In the genomic region with DNA sequence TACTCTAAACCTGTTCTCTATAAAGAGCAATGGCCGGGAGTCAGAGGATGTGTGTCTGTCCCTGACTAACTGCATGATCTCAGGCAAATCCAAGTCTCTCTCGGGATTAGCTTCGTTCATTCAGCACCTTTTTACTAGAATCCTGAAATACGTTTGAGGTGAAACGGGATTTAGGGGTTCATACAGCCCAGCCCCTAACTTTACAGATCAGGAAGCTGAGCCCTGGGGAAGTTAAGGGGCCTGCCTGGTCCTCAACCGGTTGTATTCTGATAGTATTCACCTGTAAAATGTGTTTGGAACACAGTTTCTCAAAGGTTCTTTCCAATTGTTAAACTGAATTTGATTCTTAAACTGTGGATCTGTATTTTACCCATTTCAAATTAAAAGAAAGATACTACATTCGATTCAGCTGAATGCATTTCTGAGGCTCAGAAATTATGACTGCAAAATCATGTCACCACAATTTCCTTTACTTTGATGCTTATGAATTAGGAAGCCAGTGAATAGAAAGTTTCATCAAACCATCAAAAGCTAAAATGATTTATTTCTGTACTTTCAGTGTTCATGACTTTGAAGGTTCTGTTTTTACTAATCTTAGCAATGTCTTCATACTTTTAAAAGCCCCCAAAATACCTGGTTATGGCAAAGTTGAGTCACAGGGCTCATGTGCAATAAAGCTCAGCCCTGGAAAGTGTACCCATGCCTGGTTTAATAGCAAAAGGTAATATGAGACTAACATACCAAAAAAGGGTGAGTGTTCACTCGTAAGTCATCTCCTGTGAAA, we compare ENCODE assay signal across 8 cellular contexts. TPM values are rescaled to one million over a fixed set of nuclear protein-coding genes. Genes with fewer than 3 reads are reported as not detected.
DNase-seq lines count a peak whose midpoint lies in the region; ATAC-seq, FAIRE-seq and TF ChIP-seq lines count a peak whose summit lies in the region.

No MANE protein-coding gene starts in this region.

- H3K4me3 Mint-ChIP-seq in activated T-helper 17 cell treated with anti-CD3 and anti-CD28 coated beads, Interleukin-2, amount 50 U/mL, for 72 hours, result peak overlapping the region; percentile 79

- peak overlapping the region; percentile 73 for H3K4me2 ChIP-seq in BLaER1

- peaks cover 8% of the 10 kb centered on the region for H3K36me3 Mint-ChIP-seq in activated T-helper 17 cell treated with anti-CD3 and anti-CD28 coated beads, Interleukin-2, amount 50 U/mL, for 72 hours (ENCODE audit: low read depth)

- FAIRE-seq in D721Med (lab: Jason Lieb, UNC), result no peak

- H3K27me3 ChIP-seq in BLaER1, result no peaks in the 10 kb centered on the region
- peaks cover 8% of the 10 kb centered on the region for H3K27me3 ChIP-seq in upper lobe of right lung

- H3K27ac ChIP-seq in BLaER1, result 0 out of 2 replicates have a peak overlapping the region, but pooled peaks have one; percentile 11
- H3K27ac ChIP-seq in upper lobe of right lung, result no peak overlapping the region

- intact Hi-C loops in upper lobe of right lung (cut with DNase I), result no loop called here

- no peak for DNase-seq in middle frontal gyrus (ENCODE audit: extremely low spot score, low spot score)
- no peak for DNase-seq in medulla oblongata (ENCODE audit: extremely low spot score)
- DNase-seq in D721Med (ENCODE audit: insufficient read length, low spot score), result no peak
- DNase-seq in upper lobe of right lung, result no peak

- H3K27me3 Mint-ChIP-seq in activated T-helper 17 cell treated with anti-CD3 and anti-CD28 coated beads, Interleukin-2, amount 50 U/mL, for 72 hours, result peaks cover 3% of the 10 kb centered on the region

- no peak overlapping the region for H3K4me3 ChIP-seq in BLaER1
- no peak overlapping the region for H3K4me3 ChIP-seq in upper lobe of right lung

- H3K27ac Mint-ChIP-seq in activated T-helper 17 cell treated with anti-CD3 and anti-CD28 coated beads, Interleukin-2, amount 50 U/mL, for 72 hours, result peak overlapping the region; percentile 88

- H4K20me1 ChIP-seq in BLaER1, result no peaks in the 10 kb centered on the region

- H3K4me1 ChIP-seq in BLaER1 (peaks cover 55% of the 10 kb centered on the region), upper lobe of right lung (peaks cover 4% of the 10 kb centered on the region)

- H3K9me3 Mint-ChIP-seq in activated T-helper 17 cell treated with anti-CD3 and anti-CD28 coated beads, Interleukin-2, amount 50 U/mL, for 72 hours, result no peaks in the 10 kb centered on the region

- H3K9me3 ChIP-seq in BLaER1, result no peaks in the 10 kb centered on the region
- no peaks in the 10 kb centered on the region for H3K9me3 ChIP-seq in upper lobe of right lung

- H3K4me1 Mint-ChIP-seq in activated T-helper 17 cell treated with anti-CD3 and anti-CD28 coated beads, Interleukin-2, amount 50 U/mL, for 72 hours, result peaks cover 30% of the 10 kb centered on the region

- TF ChIP-seq CTCF in D721Med (IDR thresholded peaks at IDR 0.05; ENCODE audit: insufficient read depth, missing control alignments) (no peak), upper lobe of right lung (IDR thresholded peaks at IDR 0.05) (no peak)

- peak overlapping the region; percentile 6; the same call in 1 of the 2 replicates for H3K9ac ChIP-seq in BLaER1

- H3K36me3 ChIP-seq in BLaER1, result no peaks in the 10 kb centered on the region
- no peaks in the 10 kb centered on the region for H3K36me3 ChIP-seq in upper lobe of right lung

- ATAC-seq in GM19467 (IDR thresholded peaks at IDR 0.05; ENCODE audit: unreplicated experiment) (peak; percentile 46), HG03432 (IDR thresholded peaks at IDR 0.05; ENCODE audit: unreplicated experiment) (peak; percentile 70), upper lobe of right lung (no peak)
- ATAC-seq in activated T-helper 17 cell treated with anti-CD3 and anti-CD28 coated beads, Interleukin-2, amount 50 U/mL, for 72 hours (replicated peaks), result peak; percentile 74

RNA-seq across cellular contexts. Expression of a gene that starts 28.9 kb away (rescaled TPM):
- total RNA-seq in activated T-helper 17 cell treated with anti-CD3 and anti-CD28 coated beads, Interleukin-2, amount 50 U/mL, for 72 hours, result 10 to 100 TPM; 73.2 to 77.5 TPM
- total RNA-seq in upper lobe of right lung, result 3.7 TPM

Comparison
In these comparisons a context has a peak if more than half of its experiments do, and no peak if none do; other contexts are left out.
1. RNA of a gene that starts 28.9 kb away (total RNA-seq): 73.2 to 77.5 TPM in activated T-helper 17 cell treated with anti-CD3 and anti-CD28 coated beads, Interleukin-2, amount 50 U/mL, for 72 hours; 3.7 TPM in upper lobe of right lung (single experiment); every median in the first group is over 10 times any median in the second.